ENCODE assay signal across 8 cellular contexts in genomic region chr6:7311920-7312615, GRCh38. TPM values are rescaled to one million over a fixed set of nuclear protein-coding genes. Genes with fewer than 3 reads are reported as not detected.
DNase-seq lines count a peak whose midpoint lies in the region; ATAC-seq lines count a peak whose summit lies in the region.

No MANE protein-coding gene starts in this region.

- no peak for ATAC-seq in stimulated activated memory B cell treated with anti-CD40 and anti-IgM and Interleukin-4, amounts not matched to agents 10 μg/mL and 1 μg/mL and 100 μg/mL, for 72 hours

- no peaks in the 10 kb centered on the region for H3K9me3 Mint-ChIP-seq in immature natural killer cell
- H3K9me3 Mint-ChIP-seq in stimulated activated memory B cell treated with anti-CD40 and anti-IgM and Interleukin-4, amounts not matched to agents 10 μg/mL and 1 μg/mL and 100 μg/mL, for 72 hours = no peaks in the 10 kb centered on the region

- H3K27me3 Mint-ChIP-seq in immature natural killer cell (ENCODE audit: low read depth in 3 of 3) = peaks cover 2 to 18% (median 6%) of the 10 kb centered on the region in 3 donors
- no peaks in the 10 kb centered on the region for H3K27me3 Mint-ChIP-seq in stimulated activated memory B cell treated with anti-CD40 and anti-IgM and Interleukin-4, amounts not matched to agents 10 μg/mL and 1 μg/mL and 100 μg/mL, for 72 hours

- H3K4me1 Mint-ChIP-seq in immature natural killer cell = peaks cover 63 to 73% of the 10 kb centered on the region in 2 donors
- peaks cover 28% of the 10 kb centered on the region for H3K4me1 Mint-ChIP-seq in stimulated activated memory B cell treated with anti-CD40 and anti-IgM and Interleukin-4, amounts not matched to agents 10 μg/mL and 1 μg/mL and 100 μg/mL, for 72 hours

- H3K4me3 Mint-ChIP-seq in immature natural killer cell = peak overlapping the region; percentile 93 to 98 (median 95)
- H3K4me3 Mint-ChIP-seq in stimulated activated memory B cell treated with anti-CD40 and anti-IgM and Interleukin-4, amounts not matched to agents 10 μg/mL and 1 μg/mL and 100 μg/mL, for 72 hours = peak overlapping the region; percentile 88

- peak overlapping the region; percentile 4 for H3K27ac ChIP-seq in adipose tissue (ENCODE audit: low read depth, low read length)

- peak overlapping the region; percentile 91 to 97 (median 92) for H3K27ac Mint-ChIP-seq in immature natural killer cell
- peak overlapping the region; percentile 89 for H3K27ac Mint-ChIP-seq in stimulated activated memory B cell treated with anti-CD40 and anti-IgM and Interleukin-4, amounts not matched to agents 10 μg/mL and 1 μg/mL and 100 μg/mL, for 72 hours

- DNase-seq in NCI-H1436 (lab: John Stamatoyannopoulos, UW) (peak; percentile 25), NCI-H1436 treated with DMSO at 0.1 percent for 48 hours (lab: John Stamatoyannopoulos, UW) (no peak), Kasumi-1 (lab: John Stamatoyannopoulos, UW) (peak; percentile 17 to 26), immature natural killer cell (peak in 1 of 3 donors; percentile 3), ureter (ENCODE audit: low spot score) (no peak), NCI-H446 treated with DMSO at 0.1 percent for 48 hours (lab: John Stamatoyannopoulos, UW) (no peak)

- 2 to 3% (median 2%) methylated on average over 17 of the region's 17 CpGs for WGBS in adipose tissue, 3 donors

- H3K36me3 Mint-ChIP-seq in immature natural killer cell = peaks cover 3 to 21% (median 15%) of the 10 kb centered on the region in 3 donors
- peaks cover 29% of the 10 kb centered on the region for H3K36me3 Mint-ChIP-seq in stimulated activated memory B cell treated with anti-CD40 and anti-IgM and Interleukin-4, amounts not matched to agents 10 μg/mL and 1 μg/mL and 100 μg/mL, for 72 hours

RNA-seq across cellular contexts. Expression of gene SSR1, which starts 0.9 kb away (rescaled TPM):
- polyA plus RNA-seq in adipose tissue (10 to 100 TPM; 23.4 to 47.6 (median 33.2) TPM), immature natural killer cell (100 to 1,000 TPM; 134 to 247 (median 207) TPM)
- total RNA-seq in ureter = 116 TPM

Comparison
In these comparisons a context has a peak if more than half of its experiments do, and no peak if none do; other contexts are left out.
1. DNase-seq: peak in NCI-H1436 (single experiment) and Kasumi-1 (2 of 2); none in NCI-H1436 treated with DMSO at 0.1 percent for 48 hours (single experiment), ureter (single experiment) and NCI-H446 treated with DMSO at 0.1 percent for 48 hours (single experiment).